In genomic region chr6:133743621-133744020, GRCh38 we compare ENCODE assay signal across 24 cellular contexts.
"Had no signal": no experiment of that assay in that cellular context is flagged by ENCODE, and none has a peak within 500 bp of the region (broad histone marks: within the 10 kb centered on the region; RNA-seq: fewer than 3 reads in every experiment).

No MANE protein-coding gene starts in this region.

- ATAC-seq: esophagus mucosa; gastrocnemius medialis; left ventricle myocardium superior; lower lobe of right lung; natural killer cell; psoas muscle; right cardiac atrium; stimulated activated memory B cell treated with anti-CD40 and anti-IgM and Interleukin-4, amounts not matched to agents 10 μg/mL and 1 μg/mL and 100 μg/mL, for 72 hours; stimulated activated naive CD8-positive, alpha-beta T cell treated with anti-CD3 and anti-CD28 coated beads, Interleukin-15, Interleukin-2, amounts not matched to agents 100 U/mL and 50 U/mL, for 24 hours had no signal

- H3K9me3 Mint-ChIP-seq: endodermal cell; memory B cell; natural killer cell; stimulated activated memory B cell treated with anti-CD40 and anti-IgM and Interleukin-4, amounts not matched to agents 10 μg/mL and 1 μg/mL and 100 μg/mL, for 72 hours had no signal

- H3K9me3 ChIP-seq: gastrocnemius medialis, lower lobe of right lung, ovary, psoas muscle, sigmoid colon, testis, tibial artery had no signal

- H3K27ac ChIP-seq: epithelial cell of prostate, gastrocnemius medialis, lower lobe of right lung, ovary, psoas muscle, sigmoid colon, testis, tibial artery had no signal

- H3K27ac Mint-ChIP-seq: endodermal cell; memory B cell; natural killer cell; stimulated activated memory B cell treated with anti-CD40 and anti-IgM and Interleukin-4, amounts not matched to agents 10 μg/mL and 1 μg/mL and 100 μg/mL, for 72 hours; type B pancreatic cell had no signal

- FAIRE-seq: keratinocyte had no signal

- H3K4me3 Mint-ChIP-seq: endodermal cell; memory B cell; natural killer cell; stimulated activated memory B cell treated with anti-CD40 and anti-IgM and Interleukin-4, amounts not matched to agents 10 μg/mL and 1 μg/mL and 100 μg/mL, for 72 hours; type B pancreatic cell had no signal

- H3K4me1 ChIP-seq: lower lobe of right lung, psoas muscle, sigmoid colon, testis, tibial artery had no signal

- H3K27me3 Mint-ChIP-seq: memory B cell; stimulated activated memory B cell treated with anti-CD40 and anti-IgM and Interleukin-4, amounts not matched to agents 10 μg/mL and 1 μg/mL and 100 μg/mL, for 72 hours; type B pancreatic cell had no signal

- H3K27me3 ChIP-seq: gastrocnemius medialis, ovary, sigmoid colon, testis, tibial artery had no signal

- H3K4me3 ChIP-seq: dorsolateral prefrontal cortex, gastrocnemius medialis, lower lobe of right lung, ovary, psoas muscle, sigmoid colon, testis, tibial artery had no signal

- H3K36me3 ChIP-seq: gastrocnemius medialis, lower lobe of right lung, ovary, sigmoid colon, tibial artery had no signal

- H3K4me1 Mint-ChIP-seq: memory B cell; natural killer cell; stimulated activated memory B cell treated with anti-CD40 and anti-IgM and Interleukin-4, amounts not matched to agents 10 μg/mL and 1 μg/mL and 100 μg/mL, for 72 hours had no signal

- DNase-seq: effector CD8-positive, alpha-beta T cell; endodermal cell; foreskin fibroblast; gastrocnemius medialis; head of caudate nucleus; left ventricle myocardium superior; lower lobe of right lung; natural killer cell; occipital lobe; ovary; psoas muscle; sigmoid colon; stimulated activated CD4-positive, alpha-beta T cell treated with anti-CD3 and anti-CD28 coated beads, Interleukin-4, amount 100 ng/mL, for 4 hours; stimulated activated naive CD8-positive, alpha-beta T cell treated with anti-CD3 and anti-CD28 coated beads, Interleukin-15, Interleukin-2, amounts not matched to agents 100 U/mL and 50 U/mL, for 24 hours; testis; tibial artery had no signal

- H3K36me3 Mint-ChIP-seq: memory B cell; natural killer cell; stimulated activated memory B cell treated with anti-CD40 and anti-IgM and Interleukin-4, amounts not matched to agents 10 μg/mL and 1 μg/mL and 100 μg/mL, for 72 hours; type B pancreatic cell had no signal
